18 cellular contexts compared by ENCODE assay signal in genomic region chr1:195791796-195792195, GRCh38.
DNase-seq lines count a peak whose midpoint lies in the region; ATAC-seq, FAIRE-seq and TF ChIP-seq lines count a peak whose summit lies in the region.
"Had no signal": no experiment of that assay in that cellular context is flagged by ENCODE, and none has a peak within 500 bp of the region (broad histone marks: within the 10 kb centered on the region; RNA-seq: fewer than 3 reads in every experiment).

No MANE protein-coding gene starts in this region.

- H3K27me3 ChIP-seq in foreskin keratinocyte: no peaks in the 10 kb centered on the region
- H3K27me3 ChIP-seq: SJCRH30 had no signal

- no peaks in the 10 kb centered on the region for H3K4me1 ChIP-seq in foreskin keratinocyte
- H3K4me1 ChIP-seq: SJCRH30 had no signal

- TF ChIP-seq CTCF in foreskin keratinocyte (conservative IDR thresholded peaks at IDR 0.05) (no peak), CD14-positive monocyte (IDR thresholded peaks at IDR 0.05) (no peak)

- DNase-seq in HTR-8/SVneo (ENCODE audit: insufficient read length, low spot score): no peak
- DNase-seq in UCSD-AML1 (lab: John Stamatoyannopoulos, UW; ENCODE audit: unreplicated experiment): peak; percentile 5
- DNase-seq in foreskin keratinocyte: peak; percentile 66 to 83
- DNase-seq in stimulated activated effector memory CD8-positive, alpha-beta T cell treated with anti-CD3 and anti-CD28 coated beads, Interleukin-12 subunit alpha, Interleukin-12 subunit beta, amount 100 ng/mL, for 72 hours (ENCODE audit: low spot score in 2 of 2): no peak
- DNase-seq in NCI-H446 (lab: John Stamatoyannopoulos, UW): no peak
- no peak for DNase-seq in CD14-positive monocyte (ENCODE audit: low spot score)
- DNase-seq: C1 segment of cervical spinal cord, HFFc6, NCI-H1105 treated with DMSO at 0.1 percent for 48 hours, NCI-H1694 treated with DMSO at 0.1 percent for 48 hours, NCI-H524, PC-9, SJCRH30 had no signal

- no peak overlapping the region for H3K27ac Mint-ChIP-seq in stimulated activated effector memory CD8-positive, alpha-beta T cell treated with anti-CD3 and anti-CD28 coated beads, Interleukin-12 subunit alpha, Interleukin-12 subunit beta, amount 100 ng/mL, for 72 hours
- H3K27ac Mint-ChIP-seq in CD14-positive monocyte: peak overlapping the region in 1 of 7 donors; percentile 35
- H3K27ac Mint-ChIP-seq: HFFc6 had no signal

- H3K27ac ChIP-seq in foreskin keratinocyte: no peak overlapping the region
- H3K27ac ChIP-seq: HL-60, PC-9, SJCRH30 had no signal

- intact Hi-C loops in CD14-positive monocyte (cut with micrococcal nuclease): no loop called here

- H3K9me3 Mint-ChIP-seq in stimulated activated effector memory CD8-positive, alpha-beta T cell treated with anti-CD3 and anti-CD28 coated beads, Interleukin-12 subunit alpha, Interleukin-12 subunit beta, amount 100 ng/mL, for 72 hours: peaks cover 5% of the 10 kb centered on the region
- peaks cover 2 to 15% (median 4%) of the 10 kb centered on the region in 7 donors for H3K9me3 Mint-ChIP-seq in CD14-positive monocyte
- H3K9me3 Mint-ChIP-seq: HFFc6 had no signal

- H3K4me1 Mint-ChIP-seq in stimulated activated effector memory CD8-positive, alpha-beta T cell treated with anti-CD3 and anti-CD28 coated beads, Interleukin-12 subunit alpha, Interleukin-12 subunit beta, amount 100 ng/mL, for 72 hours: no peaks in the 10 kb centered on the region
- H3K4me1 Mint-ChIP-seq in CD14-positive monocyte: no peaks in the 10 kb centered on the region

- ATAC-seq in foreskin keratinocyte: peak; percentile 98
- ATAC-seq in stimulated activated effector memory CD8-positive, alpha-beta T cell treated with anti-CD3 and anti-CD28 coated beads, Interleukin-12 subunit alpha, Interleukin-12 subunit beta, amount 100 ng/mL, for 72 hours: peak; percentile 24
- ATAC-seq in HG03045 (IDR thresholded peaks at IDR 0.05; ENCODE audit: unreplicated experiment): no peak

- FAIRE-seq in HTR-8/SVneo (lab: Jason Lieb, UNC): peak; percentile 33
- FAIRE-seq: GM12892, GM18507, H54 had no signal

- no peaks in the 10 kb centered on the region for H3K36me3 Mint-ChIP-seq in stimulated activated effector memory CD8-positive, alpha-beta T cell treated with anti-CD3 and anti-CD28 coated beads, Interleukin-12 subunit alpha, Interleukin-12 subunit beta, amount 100 ng/mL, for 72 hours
- no peaks in the 10 kb centered on the region for H3K36me3 Mint-ChIP-seq in CD14-positive monocyte

- H3K4me3 Mint-ChIP-seq in stimulated activated effector memory CD8-positive, alpha-beta T cell treated with anti-CD3 and anti-CD28 coated beads, Interleukin-12 subunit alpha, Interleukin-12 subunit beta, amount 100 ng/mL, for 72 hours: no peak overlapping the region
- no peak overlapping the region for H3K4me3 Mint-ChIP-seq in CD14-positive monocyte
- H3K4me3 Mint-ChIP-seq: HFFc6 had no signal

- H3K27me3 Mint-ChIP-seq in CD14-positive monocyte (ENCODE audit: low read depth in 3 of 3): no peaks in the 10 kb centered on the region

Comparison
In these comparisons a context has a peak if more than half of its experiments do, and no peak if none do; other contexts are left out.
1. DNase-seq: peak in UCSD-AML1 (single experiment) and foreskin keratinocyte (2 of 2); none in HTR-8/SVneo (single experiment), stimulated activated effector memory CD8-positive, alpha-beta T cell treated with anti-CD3 and anti-CD28 coated beads, Interleukin-12 subunit alpha, Interleukin-12 subunit beta, amount 100 ng/mL, for 72 hours (0 of 2), NCI-H446 (0 of 2) and CD14-positive monocyte (single experiment).